ENCODE assay signal across 1 cellular context in genomic region chr2:241154915-241155314, GRCh38.
TF ChIP-seq lines count a peak whose summit lies in the region.

No MANE protein-coding gene starts in this region.

TF ChIP-seq in IMR-90, 13 proteins besides CTCF, POLR2A, EP300 and RAD21:
- TF ChIP-seq MAFK (IDR thresholded peaks at IDR 0.05; ENCODE audit: low read depth, low read length) = no peak
- no peak for TF ChIP-seq RCOR1 (IDR thresholded peaks at IDR 0.05; ENCODE audit: insufficient replicate concordance, low read length)
- no peak for TF ChIP-seq CHD1 (IDR thresholded peaks at IDR 0.05; ENCODE audit: low read depth, low read length)
- TF ChIP-seq NFE2L2 (IDR thresholded peaks at IDR 0.05; ENCODE audit: low read depth, low read length) = no peak
- no peak for TF ChIP-seq CEBPB (IDR thresholded peaks at IDR 0.05; ENCODE audit: low read depth, low read length)
- TF ChIP-seq MXI1 (IDR thresholded peaks at IDR 0.05; ENCODE audit: borderline replicate concordance, low read depth, low read length) = no peak
- TF ChIP-seq ELK1 (IDR thresholded peaks at IDR 0.05; ENCODE audit: borderline replicate concordance, low read depth, low read length) = no peak
- TF ChIP-seq BHLHE40 (IDR thresholded peaks at IDR 0.05; ENCODE audit: low read depth, low read length) = no peak
- TF ChIP-seq USF2 (IDR thresholded peaks at IDR 0.05; ENCODE audit: low read depth, low read length) = no peak
- no peak for TF ChIP-seq RFX5 (IDR thresholded peaks at IDR 0.05; ENCODE audit: low read depth, low read length)
- no peak for TF ChIP-seq FOS (IDR thresholded peaks at IDR 0.05; ENCODE audit: low read depth, low read length)
- TF ChIP-seq SMC3 (IDR thresholded peaks at IDR 0.05; ENCODE audit: low read depth, low read length) = no peak
- no peak for TF ChIP-seq MAZ (IDR thresholded peaks at IDR 0.05; ENCODE audit: borderline replicate concordance, low read depth, low read length)
